Comparison of ENCODE assay signal across 1 cellular context in genomic region chr13:43884221-43884620, GRCh38.
TF ChIP-seq lines count a peak whose summit lies in the region.

No MANE protein-coding gene starts in this region.

TF ChIP-seq in WTC11, 78 proteins besides CTCF, POLR2A, EP300 and RAD21 (continued from another document):
- TF ChIP-seq, protein P1, sequence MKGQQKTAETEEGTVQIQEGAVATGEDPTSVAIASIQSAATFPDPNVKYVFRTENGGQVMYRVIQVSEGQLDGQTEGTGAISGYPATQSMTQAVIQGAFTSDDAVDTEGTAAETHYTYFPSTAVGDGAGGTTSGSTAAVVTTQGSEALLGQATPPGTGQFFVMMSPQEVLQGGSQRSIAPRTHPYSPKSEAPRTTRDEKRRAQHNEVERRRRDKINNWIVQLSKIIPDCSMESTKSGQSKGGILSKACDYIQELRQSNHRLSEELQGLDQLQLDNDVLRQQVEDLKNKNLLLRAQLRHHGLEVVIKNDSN (CRISPR knock-in tag; IDR thresholded peaks at IDR 0.05), result no peak
- TF ChIP-seq, protein P2, sequence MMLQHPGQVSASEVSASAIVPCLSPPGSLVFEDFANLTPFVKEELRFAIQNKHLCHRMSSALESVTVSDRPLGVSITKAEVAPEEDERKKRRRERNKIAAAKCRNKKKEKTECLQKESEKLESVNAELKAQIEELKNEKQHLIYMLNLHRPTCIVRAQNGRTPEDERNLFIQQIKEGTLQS (CRISPR knock-in tag; conservative IDR thresholded peaks at IDR 0.05), result no peak
- TF ChIP-seq, protein P3, sequence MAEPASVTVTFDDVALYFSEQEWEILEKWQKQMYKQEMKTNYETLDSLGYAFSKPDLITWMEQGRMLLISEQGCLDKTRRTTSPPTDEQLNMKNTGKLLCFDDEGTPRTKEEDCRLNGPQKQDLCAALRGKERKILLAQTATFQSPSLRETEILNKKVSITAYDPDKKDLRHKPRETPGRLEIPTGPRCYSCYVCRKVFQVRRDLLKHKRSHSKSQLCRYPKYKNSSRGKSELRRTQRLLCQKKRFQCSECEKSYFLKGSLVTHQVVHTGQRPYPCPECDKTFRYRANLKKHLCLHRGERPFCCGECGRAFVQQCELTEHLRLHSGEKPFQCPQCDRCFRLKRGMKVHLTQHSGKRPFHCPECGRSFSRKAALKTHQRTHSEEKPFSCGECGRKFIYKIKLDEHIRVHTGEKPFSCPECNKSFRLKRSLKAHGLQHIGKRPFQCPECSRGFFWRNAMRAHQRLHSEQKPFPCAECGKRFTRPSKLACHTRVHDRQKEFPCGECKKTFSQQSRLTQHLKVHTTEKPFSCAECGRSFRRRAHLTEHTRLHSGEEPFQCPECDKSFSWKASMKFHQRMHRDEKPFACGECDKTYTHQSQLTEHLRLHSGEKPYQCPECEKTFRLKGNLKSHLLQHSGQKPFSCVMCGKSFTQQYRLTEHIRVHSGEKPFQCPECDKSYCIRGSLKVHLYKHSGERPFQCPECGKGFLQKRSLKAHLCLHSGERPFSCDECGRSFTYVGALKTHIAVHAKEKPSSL (CRISPR knock-in tag; conservative IDR thresholded peaks at IDR 0.05), result no peak
- TF ChIP-seq HMGA2 (CRISPR knock-in tag; IDR thresholded peaks at IDR 0.05) (no peak), JUN (CRISPR knock-in tag; IDR thresholded peaks at IDR 0.05) (no peak), ATF6 (CRISPR knock-in tag; IDR thresholded peaks at IDR 0.05) (no peak), ZNF423 (CRISPR knock-in tag; IDR thresholded peaks at IDR 0.05) (no peak), ZNF532 (CRISPR knock-in tag; IDR thresholded peaks at IDR 0.05; ENCODE audit: borderline replicate concordance) (no peak)
- TF ChIP-seq, protein P4, sequence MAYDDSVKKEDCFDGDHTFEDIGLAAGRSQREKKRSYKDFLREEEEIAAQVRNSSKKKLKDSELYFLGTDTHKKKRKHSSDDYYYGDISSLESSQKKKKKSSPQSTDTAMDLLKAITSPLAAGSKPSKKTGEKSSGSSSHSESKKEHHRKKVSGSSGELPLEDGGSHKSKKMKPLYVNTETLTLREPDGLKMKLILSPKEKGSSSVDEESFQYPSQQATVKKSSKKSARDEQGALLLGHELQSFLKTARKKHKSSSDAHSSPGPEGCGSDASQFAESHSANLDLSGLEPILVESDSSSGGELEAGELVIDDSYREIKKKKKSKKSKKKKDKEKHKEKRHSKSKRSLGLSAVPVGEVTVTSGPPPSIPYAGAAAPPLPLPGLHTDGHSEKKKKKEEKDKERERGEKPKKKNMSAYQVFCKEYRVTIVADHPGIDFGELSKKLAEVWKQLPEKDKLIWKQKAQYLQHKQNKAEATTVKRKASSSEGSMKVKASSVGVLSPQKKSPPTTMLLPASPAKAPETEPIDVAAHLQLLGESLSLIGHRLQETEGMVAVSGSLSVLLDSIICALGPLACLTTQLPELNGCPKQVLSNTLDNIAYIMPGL (CRISPR knock-in tag; IDR thresholded peaks at IDR 0.05), result no peak
- TF ChIP-seq, protein P5, sequence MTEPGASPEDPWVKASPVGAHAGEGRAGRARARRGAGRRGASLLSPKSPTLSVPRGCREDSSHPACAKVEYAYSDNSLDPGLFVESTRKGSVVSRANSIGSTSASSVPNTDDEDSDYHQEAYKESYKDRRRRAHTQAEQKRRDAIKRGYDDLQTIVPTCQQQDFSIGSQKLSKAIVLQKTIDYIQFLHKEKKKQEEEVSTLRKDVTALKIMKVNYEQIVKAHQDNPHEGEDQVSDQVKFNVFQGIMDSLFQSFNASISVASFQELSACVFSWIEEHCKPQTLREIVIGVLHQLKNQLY (CRISPR knock-in tag; IDR thresholded peaks at IDR 0.05), result no peak
